11 cellular contexts compared by ENCODE assay signal in genomic region chr9:82532504-82532903, GRCh38.
DNase-seq lines count a peak whose midpoint lies in the region; ATAC-seq and TF ChIP-seq lines count a peak whose summit lies in the region.
"Had no signal": no experiment of that assay in that cellular context is flagged by ENCODE, and none has a peak within 500 bp of the region (broad histone marks: within the 10 kb centered on the region; RNA-seq: fewer than 3 reads in every experiment).

No MANE protein-coding gene starts in this region.

- DNase-seq in EH (ENCODE audit: low read depth) (peak; percentile 27), MV-4-11 (lab: John Stamatoyannopoulos, UW) (peak; percentile 23), MCF 10A (ENCODE audit: unreplicated experiment) (peak; percentile 29), midbrain (lab: John Stamatoyannopoulos, UW) (peak; percentile 29), GM13976 (ENCODE audit: low spot score) (no peak), T-helper 9 cell (no peak)
- no peak for DNase-seq in stimulated activated CD4-positive, alpha-beta T cell treated with anti-CD3 and anti-CD28 coated beads, Interleukin-12 subunit alpha, Interleukin-12 subunit beta, amount 100 ng/mL, for 4 hours
- DNase-seq: NCI-H1048, WERI-Rb-1 had no signal

- H3K4me1 Mint-ChIP-seq in MCF 10A (ENCODE audit: insufficient read depth, unreplicated experiment) = no peaks in the 10 kb centered on the region
- H3K4me1 Mint-ChIP-seq: activated naive CD4-positive, alpha-beta T cell treated with anti-CD3 and anti-CD28 coated beads, Interleukin-2, amount 50 U/mL, for 24 hours had no signal

- H3K27me3 Mint-ChIP-seq in MCF 10A (ENCODE audit: insufficient read depth, unreplicated experiment) = no peaks in the 10 kb centered on the region
- H3K27me3 Mint-ChIP-seq: activated naive CD4-positive, alpha-beta T cell treated with anti-CD3 and anti-CD28 coated beads, Interleukin-2, amount 50 U/mL, for 24 hours had no signal

- H3K9me3 Mint-ChIP-seq in MCF 10A (ENCODE audit: unreplicated experiment) = peaks cover 8% of the 10 kb centered on the region
- H3K9me3 Mint-ChIP-seq: activated naive CD4-positive, alpha-beta T cell treated with anti-CD3 and anti-CD28 coated beads, Interleukin-2, amount 50 U/mL, for 24 hours had no signal

- POLR2A ChIA-PET in MCF 10A (lab: Yijun Ruan, JAX) = no interaction called here

- no peaks in the 10 kb centered on the region for H3K36me3 Mint-ChIP-seq in MCF 10A (ENCODE audit: insufficient read depth, unreplicated experiment)
- H3K36me3 Mint-ChIP-seq: activated naive CD4-positive, alpha-beta T cell treated with anti-CD3 and anti-CD28 coated beads, Interleukin-2, amount 50 U/mL, for 24 hours had no signal

- no peak overlapping the region for H3K27ac Mint-ChIP-seq in MCF 10A (ENCODE audit: low read depth, unreplicated experiment)
- H3K27ac Mint-ChIP-seq: activated naive CD4-positive, alpha-beta T cell treated with anti-CD3 and anti-CD28 coated beads, Interleukin-2, amount 50 U/mL, for 24 hours had no signal

- TF ChIP-seq CTCF in MCF 10A (IDR thresholded peaks at IDR 0.05; ENCODE audit: unreplicated experiment) (peak; percentile 37), GM13976 (IDR thresholded peaks at IDR 0.05; ENCODE audit: borderline replicate concordance, control extremely low read depth, extremely low read depth, insufficient read depth, missing control alignments) (no peak)

- intact Hi-C loops in MCF 10A (cut with micrococcal nuclease) = loop anchor here (2.0 kb wide), 2 partner anchors 74 to 428 kb away; no protein-coding TSS in a partner anchor

- CTCF ChIA-PET in MCF 10A (lab: Yijun Ruan, JAX) = interaction anchor here (0.6 to 7.7 kb wide), 15 partner anchors 11 to 1083 kb away, joined by 3 to 56 read pairs (median 3); no protein-coding TSS in a partner anchor

- no peak for ATAC-seq in HG02981 (IDR thresholded peaks at IDR 0.05; ENCODE audit: unreplicated experiment)

- no TSS peak for BruUV-seq in MCF 10A (replicated peaks; lab: Mats Ljungman, UMichigan)

- in situ Hi-C loops in GM13976 (cut with MboI; ENCODE audit: low sequenced_read_pairs, unreplicated experiment) = no loop called here

- no peak overlapping the region for H3K4me3 Mint-ChIP-seq in MCF 10A (ENCODE audit: unreplicated experiment)
- H3K4me3 Mint-ChIP-seq: activated naive CD4-positive, alpha-beta T cell treated with anti-CD3 and anti-CD28 coated beads, Interleukin-2, amount 50 U/mL, for 24 hours had no signal

Comparison
In these comparisons a context has a peak if more than half of its experiments do, and no peak if none do; other contexts are left out.
1. DNase-seq: peak in EH (single experiment), MV-4-11 (single experiment), MCF 10A (single experiment) and midbrain (single experiment); none in GM13976 (single experiment), T-helper 9 cell (single experiment) and stimulated activated CD4-positive, alpha-beta T cell treated with anti-CD3 and anti-CD28 coated beads, Interleukin-12 subunit alpha, Interleukin-12 subunit beta, amount 100 ng/mL, for 4 hours (single experiment).